In the genomic region with DNA sequence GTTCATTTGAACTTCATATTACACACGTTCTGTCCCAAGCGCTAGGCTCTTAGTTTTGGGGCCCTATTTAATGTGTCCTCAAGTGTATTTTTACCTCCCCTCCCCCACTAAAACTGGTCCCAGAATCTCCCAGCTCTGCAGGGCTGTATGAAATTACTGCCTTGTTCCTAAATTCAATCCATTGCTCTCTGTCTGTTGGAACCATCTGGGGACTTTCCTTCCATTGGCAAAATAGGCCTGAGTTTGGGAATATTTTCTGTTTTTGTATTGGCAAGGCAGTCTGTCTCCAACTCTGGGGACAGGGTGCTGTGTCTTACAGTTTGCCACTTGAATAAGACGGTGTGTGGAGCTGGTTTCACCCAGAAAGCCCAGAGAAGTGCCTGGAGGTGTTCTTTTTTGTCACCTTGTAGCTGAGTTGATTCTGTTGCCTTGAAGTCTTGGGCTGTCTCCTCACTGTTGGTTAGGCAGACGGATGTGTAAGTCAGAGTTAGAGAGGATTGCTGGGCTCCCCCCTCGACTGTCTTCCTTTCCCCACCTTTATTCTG, we compare ENCODE assay signal across 8 cellular contexts. TPM values are rescaled to one million over a fixed set of nuclear protein-coding genes. Genes with fewer than 3 reads are reported as not detected.
DNase-seq lines count a peak whose midpoint lies in the region; ATAC-seq, FAIRE-seq and TF ChIP-seq lines count a peak whose summit lies in the region.

No MANE protein-coding gene starts in this region.

- peaks cover 40% of the 10 kb centered on the region for H3K79me2 ChIP-seq in keratinocyte (ENCODE audit: control insufficient read depth, insufficient read depth, low read length)

- peak overlapping the region; percentile 56 for H2AFZ ChIP-seq in keratinocyte (ENCODE audit: control insufficient read depth, low read length)

- WGBS in testis, 2 donors = 10 to 11% methylated on average over 5 of the region's 5 CpGs

- H3K4me3 Mint-ChIP-seq in activated T-cell treated with anti-CD3 and anti-CD28 coated beads, Interleukin-2, amount 50 U/mL, for 24 hours = peak overlapping the region; percentile 86

- no peak for FAIRE-seq in keratinocyte (lab: Jason Lieb, UNC)

- peaks cover 82% of the 10 kb centered on the region for H3K36me3 Mint-ChIP-seq in activated T-cell treated with anti-CD3 and anti-CD28 coated beads, Interleukin-2, amount 50 U/mL, for 24 hours (ENCODE audit: low read depth)
- peaks cover 43 to 57% of the 10 kb centered on the region in 2 donors for H3K36me3 Mint-ChIP-seq in activated naive CD4-positive, alpha-beta T cell treated with anti-CD3 and anti-CD28 coated beads, Interleukin-2, amount 50 U/mL, for 72 hours

- no peaks in the 10 kb centered on the region for H3K9me1 ChIP-seq in keratinocyte (ENCODE audit: control insufficient read depth, extremely low read depth, insufficient read depth, low read length)

- H4K20me1 ChIP-seq in keratinocyte (ENCODE audit: control insufficient read depth, extremely low read depth, insufficient read depth, low read length) = peaks cover 11% of the 10 kb centered on the region

- H3K4me2 ChIP-seq in keratinocyte (ENCODE audit: control insufficient read depth, extremely low read depth, insufficient read depth, low read depth, low read length) = peak overlapping the region; percentile 97

- peak; percentile 34 for DNase-seq in activated T-cell treated with anti-CD3 and anti-CD28 coated beads, Interleukin-2, amount 50 U/mL, for 24 hours
- DNase-seq in activated T-cell treated with anti-CD3 and anti-CD28 coated beads, Interleukin-2, amount 50 U/mL, for 48 hours = no peak
- no peak for DNase-seq in activated naive CD4-positive, alpha-beta T cell treated with anti-CD3 and anti-CD28 coated beads, Interleukin-2, amount 50 U/mL, for 72 hours (ENCODE audit: low spot score in 2 of 2)
- DNase-seq in keratinocyte (ENCODE audit: low read depth, low spot score) (no peak), testis (no peak), H4 (ENCODE audit: low spot score) (no peak)
- DNase-seq in activated CD4-positive, CD25-positive, alpha-beta regulatory T cell (lab: John Stamatoyannopoulos, UW) = no peak

- no peak for ATAC-seq in activated naive CD4-positive, alpha-beta T cell treated with anti-CD3 and anti-CD28 coated beads, Interleukin-2, amount 50 U/mL, for 72 hours
- ATAC-seq in HG03097 (IDR thresholded peaks at IDR 0.05; ENCODE audit: low FRiP score, unreplicated experiment) = no peak

- peak overlapping the region; percentile 90 for H3K27ac Mint-ChIP-seq in activated T-cell treated with anti-CD3 and anti-CD28 coated beads, Interleukin-2, amount 50 U/mL, for 24 hours
- peak overlapping the region; percentile 92 to 97 for H3K27ac Mint-ChIP-seq in activated naive CD4-positive, alpha-beta T cell treated with anti-CD3 and anti-CD28 coated beads, Interleukin-2, amount 50 U/mL, for 72 hours

- H3K9me3 ChIP-seq in keratinocyte (ENCODE audit: control insufficient read depth, low read depth, low read length) (no peaks in the 10 kb centered on the region), testis (no peaks in the 10 kb centered on the region)

- H3K9ac ChIP-seq in keratinocyte (ENCODE audit: control insufficient read depth, extremely low read depth, insufficient read depth, low read length) = peak overlapping the region; percentile 80

- no peak for TF ChIP-seq POLR2A in testis (IDR thresholded peaks at IDR 0.05)

- peak overlapping the region; percentile 42 for H3K27ac ChIP-seq in keratinocyte (ENCODE audit: control insufficient read depth, insufficient read depth, low read length)
- peak overlapping the region; percentile 80 to 97 for H3K27ac ChIP-seq in testis

- H3K36me3 ChIP-seq in keratinocyte (ENCODE audit: control insufficient read depth in 2 of 2, extremely low read depth in 1 of 2, insufficient read depth in 2 of 2, low read length in 2 of 2) = peaks cover 23 to 44% of the 10 kb centered on the region in 2 experiments
- no peaks in the 10 kb centered on the region for H3K36me3 ChIP-seq in testis (ENCODE audit: low read depth, missing control alignments)

- intact Hi-C loops in testis (cut with DNase I; ENCODE audit: low total_unique reads) = no loop called here

- H3K4me1 Mint-ChIP-seq in activated T-cell treated with anti-CD3 and anti-CD28 coated beads, Interleukin-2, amount 50 U/mL, for 24 hours (ENCODE audit: low read depth) = peaks cover 72% of the 10 kb centered on the region

- H3K4me1 ChIP-seq in keratinocyte (ENCODE audit: control insufficient read depth, extremely low read depth, insufficient read depth, low read length) (peaks cover 25% of the 10 kb centered on the region), testis (peaks cover 29% of the 10 kb centered on the region)

- dilution Hi-C loops in keratinocyte (cut with MboI; ENCODE audit: extremely low pct_ligation_motif_present, low sequenced_read_pairs) = no loop called here

- no peaks in the 10 kb centered on the region for H3K9me3 Mint-ChIP-seq in activated T-cell treated with anti-CD3 and anti-CD28 coated beads, Interleukin-2, amount 50 U/mL, for 24 hours
- no peaks in the 10 kb centered on the region for H3K9me3 Mint-ChIP-seq in activated naive CD4-positive, alpha-beta T cell treated with anti-CD3 and anti-CD28 coated beads, Interleukin-2, amount 50 U/mL, for 72 hours

- H3K4me3 ChIP-seq in keratinocyte (ENCODE audit: control insufficient read depth in 2 of 3, extremely low read depth in 1 of 3, insufficient read depth in 2 of 3, low read depth in 1 of 3, low read length in 3 of 3) = peak overlapping the region; percentile 70 to 95 (median 84)
- peak overlapping the region; percentile 89 to 94 for H3K4me3 ChIP-seq in testis

- H3K27me3 ChIP-seq in keratinocyte (ENCODE audit: control insufficient read depth, extremely low read depth, insufficient read depth, low read length) = no peaks in the 10 kb centered on the region
- H3K27me3 ChIP-seq in testis = no peaks in the 10 kb centered on the region

- H3K27me3 Mint-ChIP-seq in activated T-cell treated with anti-CD3 and anti-CD28 coated beads, Interleukin-2, amount 50 U/mL, for 24 hours = no peaks in the 10 kb centered on the region

- no peak for TF ChIP-seq CTCF in keratinocyte (optimal IDR thresholded peaks at IDR 0.05 in 1 of 3, IDR thresholded peaks at IDR 0.05 in 1 of 3, conservative IDR thresholded peaks at IDR 0.05 in 1 of 3; ENCODE audit: extremely low read depth in 1 of 3, insufficient read depth in 2 of 3, low read length in 3 of 3)
- no peak for TF ChIP-seq CTCF in testis (IDR thresholded peaks at IDR 0.05)

RNA-seq across cellular contexts. Expression of a gene that starts 1.3 kb away (rescaled TPM):
- total RNA-seq in activated naive CD4-positive, alpha-beta T cell treated with anti-CD3 and anti-CD28 coated beads, Interleukin-2, amount 50 U/mL, for 72 hours = 100 to 1,000 TPM; 124 TPM
- polyA plus RNA-seq in keratinocyte = 10.0 to 28.4 TPM (median 14.9 TPM) in 3 replicates
- polyA plus RNA-seq in keratinocyte (2011; ENCODE audit: low read depth) = 16.8 TPM
- polyA plus RNA-seq in keratinocyte (2011; cell fraction: cytosol; rRNA removed) = 29.3 and 37.5 TPM in 2 replicates
- polyA plus RNA-seq in keratinocyte (2011; cell fraction: nucleus; rRNA removed) = 37.5 and 40.4 TPM in 2 replicates
- 13.9 and 37.6 TPM in 2 replicates for polyA plus RNA-seq in keratinocyte (2012; ENCODE audit: low replicate concordance)
- 31.0 to 109 TPM (median 49.4 TPM) in 3 replicates for polyA minus RNA-seq in keratinocyte
- polyA minus RNA-seq in keratinocyte (2011; cell fraction: cytosol; rRNA and poly(A)+ RNA removed) = 54.3 TPM
- polyA minus RNA-seq in keratinocyte (2011; cell fraction: nucleus; rRNA and poly(A)+ RNA removed) = 38.6 and 61.4 TPM in 2 replicates
- 100 to 1,000 TPM; 130 to 131 TPM for total RNA-seq in testis
- 111 TPM for polyA plus RNA-seq in testis (ENCODE audit: insufficient read depth, low read depth, low replicate concordance)
- 7.6 and 8.9 TPM in 2 replicates for total RNA-seq in H4 (2014; rRNA removed; shearing (Covaris generic))

RNA-seq across cellular contexts. Expression of a gene that starts 19.2 kb away (rescaled TPM):
- 100 to 1,000 TPM; 236 to 246 TPM for total RNA-seq in activated naive CD4-positive, alpha-beta T cell treated with anti-CD3 and anti-CD28 coated beads, Interleukin-2, amount 50 U/mL, for 72 hours
- polyA plus RNA-seq in keratinocyte = 41.9 to 121 TPM (median 73.0 TPM) in 3 replicates
- 344 TPM for polyA plus RNA-seq in keratinocyte (2011; ENCODE audit: low read depth)
- 80.1 and 110 TPM in 2 replicates for polyA plus RNA-seq in keratinocyte (2011; cell fraction: cytosol; rRNA removed)
- polyA plus RNA-seq in keratinocyte (2011; cell fraction: nucleus; rRNA removed) = 118 TPM in 2 replicates
- polyA plus RNA-seq in keratinocyte (2012; ENCODE audit: low replicate concordance) = 102 and 141 TPM in 2 replicates
- polyA minus RNA-seq in keratinocyte = 34.8 to 73.7 TPM (median 37.9 TPM) in 3 replicates
- polyA minus RNA-seq in keratinocyte (2011; cell fraction: cytosol; rRNA and poly(A)+ RNA removed) = 52.9 TPM
- 27.6 and 43.1 TPM in 2 replicates for polyA minus RNA-seq in keratinocyte (2011; cell fraction: nucleus; rRNA and poly(A)+ RNA removed)
- 100 to 1,000 TPM; 307 to 315 TPM for total RNA-seq in testis
- 341 TPM for polyA plus RNA-seq in testis (ENCODE audit: insufficient read depth, low read depth, low replicate concordance)
- 135 and 140 TPM in 2 replicates for total RNA-seq in H4 (2014; rRNA removed; shearing (Covaris generic))

RNA-seq across cellular contexts. Expression of a gene that starts 22.4 kb away (rescaled TPM):
- total RNA-seq in activated naive CD4-positive, alpha-beta T cell treated with anti-CD3 and anti-CD28 coated beads, Interleukin-2, amount 50 U/mL, for 72 hours = 1 to 10 TPM in 1 of 2 donors, under 1 TPM in 1; 0.14 to 1.1 TPM
- not detected in 3 replicates for polyA plus RNA-seq in keratinocyte
- not detected for polyA plus RNA-seq in keratinocyte (2011; ENCODE audit: low read depth)
- polyA plus RNA-seq in keratinocyte (2011; cell fraction: cytosol; rRNA removed) = not detected in 2 replicates
- not detected in 2 replicates for polyA plus RNA-seq in keratinocyte (2011; cell fraction: nucleus; rRNA removed)
- 0.07 TPM in 1 of 2 replicates, not detected in the other for polyA plus RNA-seq in keratinocyte (2012; ENCODE audit: low replicate concordance)
- polyA minus RNA-seq in keratinocyte = not detected in 3 replicates
- not detected for polyA minus RNA-seq in keratinocyte (2011; cell fraction: cytosol; rRNA and poly(A)+ RNA removed)
- not detected in 2 replicates for polyA minus RNA-seq in keratinocyte (2011; cell fraction: nucleus; rRNA and poly(A)+ RNA removed)
- total RNA-seq in testis = 1 to 10 TPM; 2.0 to 4.0 TPM
- polyA plus RNA-seq in testis (ENCODE audit: insufficient read depth, low read depth, low replicate concordance) = 0.84 TPM
- total RNA-seq in H4 (2014; rRNA removed; shearing (Covaris generic)) = not detected in 2 replicates

RNA-seq across cellular contexts. Expression of a gene that starts 45.1 kb away (rescaled TPM):
- total RNA-seq in activated naive CD4-positive, alpha-beta T cell treated with anti-CD3 and anti-CD28 coated beads, Interleukin-2, amount 50 U/mL, for 72 hours = under 1 TPM in 1 of 2 donors, not detected in 1; 0.80 TPM
- 0.07 TPM in 1 of 3 replicates, not detected in the others for polyA plus RNA-seq in keratinocyte
- not detected for polyA plus RNA-seq in keratinocyte (2011; ENCODE audit: low read depth)
- polyA plus RNA-seq in keratinocyte (2011; cell fraction: cytosol; rRNA removed) = not detected in 2 replicates
- polyA plus RNA-seq in keratinocyte (2011; cell fraction: nucleus; rRNA removed) = not detected in 2 replicates
- 0.17 TPM in 1 of 2 replicates, not detected in the other for polyA plus RNA-seq in keratinocyte (2012; ENCODE audit: low replicate concordance)
- not detected in 3 replicates for polyA minus RNA-seq in keratinocyte
- polyA minus RNA-seq in keratinocyte (2011; cell fraction: cytosol; rRNA and poly(A)+ RNA removed) = not detected
- not detected in 2 replicates for polyA minus RNA-seq in keratinocyte (2011; cell fraction: nucleus; rRNA and poly(A)+ RNA removed)
- total RNA-seq in testis = 10 to 100 TPM in 1 of 2 donors, 1 to 10 TPM in 1; 8.9 to 12.5 TPM
- polyA plus RNA-seq in testis (ENCODE audit: insufficient read depth, low read depth, low replicate concordance) = 33.7 TPM
- 2.6 and 4.6 TPM in 2 replicates for total RNA-seq in H4 (2014; rRNA removed; shearing (Covaris generic))

RNA-seq across cellular contexts. Expression of a gene that starts 59.6 kb away (rescaled TPM):
- under 1 TPM in 1 of 2 donors, not detected in 1; 0.43 TPM for total RNA-seq in activated naive CD4-positive, alpha-beta T cell treated with anti-CD3 and anti-CD28 coated beads, Interleukin-2, amount 50 U/mL, for 72 hours
- polyA plus RNA-seq in keratinocyte = 1.4 to 2.3 TPM (median 1.7 TPM) in 3 replicates
- polyA plus RNA-seq in keratinocyte (2011; ENCODE audit: low read depth) = 27.8 TPM
- polyA plus RNA-seq in keratinocyte (2011; cell fraction: cytosol; rRNA removed) = 3.3 and 4.9 TPM in 2 replicates
- polyA plus RNA-seq in keratinocyte (2011; cell fraction: nucleus; rRNA removed) = 3.7 and 7.6 TPM in 2 replicates
- 2.0 and 195 TPM in 2 replicates for polyA plus RNA-seq in keratinocyte (2012; ENCODE audit: low replicate concordance)
- 0.32 TPM in 1 of 3 replicates, not detected in the others for polyA minus RNA-seq in keratinocyte
- not detected for polyA minus RNA-seq in keratinocyte (2011; cell fraction: cytosol; rRNA and poly(A)+ RNA removed)
- polyA minus RNA-seq in keratinocyte (2011; cell fraction: nucleus; rRNA and poly(A)+ RNA removed) = 5.0 TPM in 1 of 2 replicates, not detected in the other
- 10 to 100 TPM in 1 of 2 donors, 1 to 10 TPM in 1; 6.6 to 11.9 TPM for total RNA-seq in testis
- 3.0 TPM for polyA plus RNA-seq in testis (ENCODE audit: insufficient read depth, low read depth, low replicate concordance)
- not detected in 2 replicates for total RNA-seq in H4 (2014; rRNA removed; shearing (Covaris generic))

Comparison
In these comparisons a context has a peak if more than half of its experiments do, and no peak if none do; other contexts are left out.
1. RNA of a gene that starts 1.3 kb away (total RNA-seq): 130 to 131 TPM in testis and 124 TPM in activated naive CD4-positive, alpha-beta T cell treated with anti-CD3 and anti-CD28 coated beads, Interleukin-2, amount 50 U/mL, for 72 hours; 7.6 to 8.9 TPM in H4; every median in the first group is over 10 times any median in the second.